In the genomic region with DNA sequence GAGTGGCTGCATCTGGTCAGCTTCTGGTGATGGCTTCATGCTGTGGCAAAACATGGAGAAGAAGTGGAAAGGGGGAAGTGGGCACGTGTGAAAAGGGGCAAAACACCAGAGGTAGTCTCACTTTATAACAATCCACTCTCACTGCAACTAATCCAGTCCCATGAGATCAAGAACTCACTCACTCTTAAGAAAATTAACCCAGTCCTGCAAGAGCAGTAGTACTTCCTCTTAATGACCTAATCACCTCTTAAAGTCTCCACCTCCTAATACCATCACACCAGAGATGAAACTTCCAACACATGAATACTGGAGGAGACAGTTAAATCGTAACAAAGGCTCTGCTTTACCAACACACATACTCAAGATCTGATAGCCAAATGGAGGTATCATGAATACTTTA, we compare ENCODE assay signal across 16 cellular contexts.
DNase-seq lines count a peak whose midpoint lies in the region; ATAC-seq and TF ChIP-seq lines count a peak whose summit lies in the region.
"Had no signal": no experiment of that assay in that cellular context is flagged by ENCODE, and none has a peak within 500 bp of the region (broad histone marks: within the 10 kb centered on the region; RNA-seq: fewer than 3 reads in every experiment).

No MANE protein-coding gene starts in this region.

- H3K4me3 ChIP-seq in GM23248 (no peak overlapping the region), neuronal stem cell (ENCODE audit: low read length in 2 of 2) (no peak overlapping the region), mammary epithelial cell (replicated peaks in 1 of 3; ENCODE audit: insufficient read depth in 1 of 3, low read depth in 2 of 3, low read length in 3 of 3) (no peak overlapping the region)
- H3K4me3 ChIP-seq: testis had no signal

- H3K79me2 ChIP-seq in GM23248 (ENCODE audit: insufficient read depth), result no peaks in the 10 kb centered on the region
- no peaks in the 10 kb centered on the region for H3K79me2 ChIP-seq in mammary epithelial cell (ENCODE audit: insufficient read depth, low read length)

- no peaks in the 10 kb centered on the region for H4K20me1 ChIP-seq in GM23248 (ENCODE audit: insufficient read depth)
- H4K20me1 ChIP-seq in mammary epithelial cell (ENCODE audit: insufficient read depth, low read length), result no peaks in the 10 kb centered on the region

- H3K9ac ChIP-seq in GM23248, result no peak overlapping the region
- no peak overlapping the region for H3K9ac ChIP-seq in neuronal stem cell (ENCODE audit: low read depth, low read length, poor library complexity)
- no peak overlapping the region for H3K9ac ChIP-seq in mammary epithelial cell (ENCODE audit: insufficient read depth, low read length)

- H3K9me2 ChIP-seq in GM23248 (ENCODE audit: insufficient read depth), result 0 out of 2 replicates have a peak, but pooled peaks cover under 1% of the 10 kb centered on the region

- POLR2A ChIA-PET in activated CD4-positive, alpha-beta memory T cell treated with anti-CD3 and anti-CD28 coated beads, Interleukin-2, amount 10 ng/mL, durations not matched to agents 7 days and 5 days (lab: Charles Lee), result no interaction called here

- H4K91ac ChIP-seq in neuronal stem cell (ENCODE audit: low read depth, low read length, poor library complexity), result no peak overlapping the region

- peaks cover 12% of the 10 kb centered on the region for H3K9me3 Mint-ChIP-seq in activated CD4-positive, alpha-beta T cell treated with anti-CD3 and anti-CD28 coated beads, Interleukin-2, amount 10 ng/mL, durations not matched to agents 24 days and 14 days
- peaks cover 3% of the 10 kb centered on the region for H3K9me3 Mint-ChIP-seq in activated CD4-positive, alpha-beta memory T cell treated with anti-CD3 and anti-CD28 coated beads, Interleukin-2, amount 10 ng/mL, durations not matched to agents 7 days and 5 days

- H3K79me1 ChIP-seq in neuronal stem cell (ENCODE audit: low read depth, low read length), result no peaks in the 10 kb centered on the region

- whole genome bisulfite sequencing in GM23248 (ENCODE audit: low coverage in 1 of 2, low lambda C conversion rate in 2 of 2, missing lambda C conversion rate in 2 of 2), 2 experiments, result 40 to 49% methylated on average over 2 of the region's 2 CpGs
- WGBS in neuronal stem cell (ENCODE audit: extremely low coverage in 2 of 2, insufficient read length in 2 of 2, insufficient replicate concordance in 1 of 2), 2 donors, result no CpG with 5 or more reads among the region's 2 CpGs
- WGBS in mammary epithelial cell (ENCODE audit: low coverage, missing lambda C conversion rate), result 56% methylated on average over 2 of the region's 2 CpGs

- no peaks in the 10 kb centered on the region for H3K9me3 ChIP-seq in GM23248 (ENCODE audit: low read depth)
- no peaks in the 10 kb centered on the region for H3K9me3 ChIP-seq in neuronal stem cell (replicated peaks in 1 of 2; ENCODE audit: control insufficient read depth in 2 of 2, insufficient read depth in 1 of 2, low read depth in 1 of 2, low read length in 2 of 2)
- no peaks in the 10 kb centered on the region for H3K9me3 ChIP-seq in mammary epithelial cell (replicated peaks; ENCODE audit: insufficient read depth, low read length)
- H3K9me3 ChIP-seq: testis had no signal

- H4K8ac ChIP-seq in neuronal stem cell (ENCODE audit: low read depth, low read length), result no peak overlapping the region

- H3K14ac ChIP-seq in neuronal stem cell (ENCODE audit: low read length), result no peak overlapping the region

- no peaks in the 10 kb centered on the region for H3K27me3 Mint-ChIP-seq in activated CD4-positive, alpha-beta T cell treated with anti-CD3 and anti-CD28 coated beads, Interleukin-2, amount 10 ng/mL, durations not matched to agents 24 days and 14 days
- H3K27me3 Mint-ChIP-seq in activated CD4-positive, alpha-beta memory T cell treated with anti-CD3 and anti-CD28 coated beads, Interleukin-2, amount 10 ng/mL, durations not matched to agents 7 days and 5 days, result no peaks in the 10 kb centered on the region

- in situ Hi-C loops in GM23248 (cut with MboI), result loop anchor here (25.0 kb wide), 2 partner anchors 764 to 989 kb away; a partner anchor contains a TSS
- in situ Hi-C loops in mammary epithelial cell (cut with MboI; ENCODE audit: low sequenced_read_pairs in 2 of 2), result loop anchor here in 1 of 2 donors (25.0 kb wide), 2 partner anchors 764 to 989 kb away; a partner anchor contains a TSS

- peaks cover 21% of the 10 kb centered on the region for H3K36me3 Mint-ChIP-seq in activated CD4-positive, alpha-beta T cell treated with anti-CD3 and anti-CD28 coated beads, Interleukin-2, amount 10 ng/mL, durations not matched to agents 24 days and 14 days (ENCODE audit: low read depth)
- peaks cover 33% of the 10 kb centered on the region for H3K36me3 Mint-ChIP-seq in activated CD4-positive, alpha-beta memory T cell treated with anti-CD3 and anti-CD28 coated beads, Interleukin-2, amount 10 ng/mL, durations not matched to agents 7 days and 5 days (ENCODE audit: low read depth)
- H3K36me3 Mint-ChIP-seq: CD14-positive monocyte had no signal

- no peak overlapping the region for H2BK120ac ChIP-seq in neuronal stem cell (ENCODE audit: low read depth, low read length)

- H3K36me3 ChIP-seq in GM23248 (ENCODE audit: low read depth) (no peaks in the 10 kb centered on the region), neuronal stem cell (replicated peaks in 1 of 2; ENCODE audit: control insufficient read depth in 2 of 2, insufficient read depth in 2 of 2, low read length in 2 of 2) (no peaks in the 10 kb centered on the region), mammary epithelial cell (ENCODE audit: insufficient read depth, low read length) (no peaks in the 10 kb centered on the region)

- H3K4me1 ChIP-seq in GM23248 (ENCODE audit: insufficient read depth) (no peaks in the 10 kb centered on the region), neuronal stem cell (ENCODE audit: control insufficient read depth in 2 of 2, insufficient read depth in 1 of 2, low read depth in 1 of 2, low read length in 2 of 2) (peaks cover 0 to 2% of the 10 kb centered on the region in 2 donors), mammary epithelial cell (ENCODE audit: insufficient read depth, low read length) (no peaks in the 10 kb centered on the region)
- H3K4me1 ChIP-seq: testis had no signal

- H3K27me3 ChIP-seq in GM23248 (replicated peaks; ENCODE audit: insufficient read depth) (no peaks in the 10 kb centered on the region), neuronal stem cell (ENCODE audit: control insufficient read depth in 3 of 3, insufficient read depth in 3 of 3, low read depth in 1 of 3, low read length in 3 of 3) (no peaks in the 10 kb centered on the region), mammary epithelial cell (ENCODE audit: insufficient read depth, low read length) (no peaks in the 10 kb centered on the region)
- H3K27me3 ChIP-seq: testis had no signal

- no peak for TF ChIP-seq CTCF in mammary epithelial cell (conservative IDR thresholded peaks at IDR 0.05 in 1 of 2, IDR thresholded peaks at IDR 0.05 in 1 of 2; ENCODE audit: extremely low read depth in 1 of 2, insufficient read depth in 1 of 2, low read depth in 1 of 2, low read length in 2 of 2)

- no peak overlapping the region for H3K4me3 Mint-ChIP-seq in activated CD4-positive, alpha-beta T cell treated with anti-CD3 and anti-CD28 coated beads, Interleukin-2, amount 10 ng/mL, durations not matched to agents 24 days and 14 days
- H3K4me3 Mint-ChIP-seq in activated CD4-positive, alpha-beta memory T cell treated with anti-CD3 and anti-CD28 coated beads, Interleukin-2, amount 10 ng/mL, durations not matched to agents 7 days and 5 days, result no peak overlapping the region
- H3K4me3 Mint-ChIP-seq: CD14-positive monocyte had no signal

- no peak overlapping the region for H3K27ac ChIP-seq in GM23248
- no peak overlapping the region for H3K27ac ChIP-seq in neuronal stem cell (replicated peaks; ENCODE audit: low read length)
- H3K27ac ChIP-seq in mammary epithelial cell (ENCODE audit: insufficient read depth, low read depth, low read length), result no peak overlapping the region
- H3K27ac ChIP-seq: testis had no signal

- H3K27ac Mint-ChIP-seq in activated CD4-positive, alpha-beta T cell treated with anti-CD3 and anti-CD28 coated beads, Interleukin-2, amount 10 ng/mL, durations not matched to agents 24 days and 14 days, result peak overlapping the region; percentile 79
- peak overlapping the region; percentile 13 for H3K27ac Mint-ChIP-seq in activated CD4-positive, alpha-beta memory T cell treated with anti-CD3 and anti-CD28 coated beads, Interleukin-2, amount 10 ng/mL, durations not matched to agents 7 days and 5 days
- H3K27ac Mint-ChIP-seq: CD14-positive monocyte had no signal

- no peak overlapping the region for H3K23ac ChIP-seq in neuronal stem cell (ENCODE audit: low read depth, low read length, poor library complexity)

- peaks cover 18% of the 10 kb centered on the region for H3K4me1 Mint-ChIP-seq in activated CD4-positive, alpha-beta T cell treated with anti-CD3 and anti-CD28 coated beads, Interleukin-2, amount 10 ng/mL, durations not matched to agents 24 days and 14 days
- peaks cover 9% of the 10 kb centered on the region for H3K4me1 Mint-ChIP-seq in activated CD4-positive, alpha-beta memory T cell treated with anti-CD3 and anti-CD28 coated beads, Interleukin-2, amount 10 ng/mL, durations not matched to agents 7 days and 5 days
- H3K4me1 Mint-ChIP-seq: CD14-positive monocyte had no signal

- peak overlapping the region; percentile 12; the same call in 1 of the 2 replicates for H2AFZ ChIP-seq in GM23248
- peak overlapping the region; percentile 10 for H2AFZ ChIP-seq in neuronal stem cell (ENCODE audit: low read length)
- no peak overlapping the region for H2AFZ ChIP-seq in mammary epithelial cell (ENCODE audit: low read depth, low read length)

- ATAC-seq in GM21528 (IDR thresholded peaks at IDR 0.05; ENCODE audit: low FRiP score, unreplicated experiment), result no peak

- intact Hi-C loops in activated CD4-positive, alpha-beta T cell treated with anti-CD3 and anti-CD28 coated beads, Interleukin-2, amount 10 ng/mL, durations not matched to agents 24 days and 14 days (cut with micrococcal nuclease), result no loop called here
- intact Hi-C loops in mammary epithelial cell (cut with micrococcal nuclease), result no loop called here

- BruUV-seq in mammary epithelial cell (replicated peaks; lab: Mats Ljungman, UMichigan), result no TSS peak

- no peak overlapping the region for H2AK5ac ChIP-seq in neuronal stem cell (ENCODE audit: low read depth, low read length)

- CTCF ChIA-PET in activated CD4-positive, alpha-beta memory T cell treated with anti-CD3 and anti-CD28 coated beads, Interleukin-2, amount 10 ng/mL, durations not matched to agents 7 days and 5 days (lab: Charles Lee), result no interaction called here
- CTCF ChIA-PET in mammary epithelial cell (lab: Charles Lee; ENCODE audit: low non-redundant PET), result no interaction called here

- H3K18ac ChIP-seq in neuronal stem cell (ENCODE audit: low read length), result no peak overlapping the region

- no peak overlapping the region for H2BK15ac ChIP-seq in neuronal stem cell (ENCODE audit: low read length)

- H3K4me2 ChIP-seq in GM23248 (ENCODE audit: unreplicated experiment), result no peak overlapping the region
- no peak overlapping the region for H3K4me2 ChIP-seq in neuronal stem cell (ENCODE audit: insufficient read depth, low read length, poor library complexity, severe bottlenecking)
- H3K4me2 ChIP-seq in mammary epithelial cell (ENCODE audit: insufficient read depth, low read depth, low read length), result no peak overlapping the region

- dilution Hi-C loops in mammary epithelial cell (cut with HindIII; ENCODE audit: low sequenced_read_pairs), result no loop called here

- no peak overlapping the region for H2BK12ac ChIP-seq in neuronal stem cell (ENCODE audit: low read length)

- H3F3A ChIP-seq in GM23248 (ENCODE audit: insufficient read depth), result no peaks in the 10 kb centered on the region

- no peak overlapping the region for H2BK5ac ChIP-seq in neuronal stem cell (ENCODE audit: low read length)

- no peak for DNase-seq in activated CD4-positive, alpha-beta T cell treated with anti-CD3 and anti-CD28 coated beads, Interleukin-2, amount 10 ng/mL, durations not matched to agents 24 days and 14 days
- DNase-seq in activated CD4-positive, alpha-beta T cell treated with anti-CD3 and anti-CD28 coated beads for 48 hours, result no peak
- DNase-seq in GM23248, result no peak
- no peak for DNase-seq in activated CD4-positive, alpha-beta memory T cell treated with anti-CD3 and anti-CD28 coated beads, Interleukin-2, amount 10 ng/mL, durations not matched to agents 7 days and 5 days
- no peak for DNase-seq in neuronal stem cell (ENCODE audit: low spot score)
- DNase-seq in cerebellum (ENCODE audit: low spot score), result no peak
- no peak for DNase-seq in mammary epithelial cell
- DNase-seq: ACHN, midbrain, MV-4-11, NCI-H2029, NCI-H524 treated with DMSO at 0.1 percent for 48 hours, SIG-M5, testis had no signal

- H3K4ac ChIP-seq in neuronal stem cell (ENCODE audit: low read length), result no peak overlapping the region
